Comparison of ENCODE assay signal across 11 cellular contexts in the genomic region with DNA sequence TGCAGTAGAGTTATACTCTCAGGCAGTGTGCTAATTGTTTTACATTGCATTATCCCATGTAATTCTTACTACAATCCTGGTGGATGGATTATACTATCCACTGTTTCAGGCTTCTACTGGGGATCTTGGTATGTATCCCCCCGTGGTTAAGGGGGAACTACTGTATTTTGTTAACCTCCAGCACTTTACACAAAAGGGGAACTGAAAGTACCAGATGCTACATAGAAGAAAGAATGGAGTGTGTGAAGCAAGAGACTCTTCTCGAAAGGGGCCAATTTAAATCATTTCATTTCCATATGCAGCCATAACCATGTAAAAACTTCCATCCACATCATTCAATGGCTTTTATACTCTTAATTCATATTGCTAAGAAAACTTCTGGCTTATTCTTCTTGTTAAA.
DNase-seq lines count a peak whose midpoint lies in the region; ATAC-seq and TF ChIP-seq lines count a peak whose summit lies in the region.
"Had no signal": no experiment of that assay in that cellular context is flagged by ENCODE, and none has a peak within 500 bp of the region (broad histone marks: within the 10 kb centered on the region; RNA-seq: fewer than 3 reads in every experiment).

No MANE protein-coding gene starts in this region.

- peaks cover 11% of the 10 kb centered on the region; the same call in 1 of the 2 replicates for H3K79me2 ChIP-seq in OCI-LY7 (ENCODE audit: insufficient read depth, low read depth, low read length)

- ATAC-seq in GM19452 (IDR thresholded peaks at IDR 0.05; ENCODE audit: unreplicated experiment) (peak; percentile 96), HG03066 (IDR thresholded peaks at IDR 0.05; ENCODE audit: low read depth, unreplicated experiment) (peak; percentile 91)

- H3K9me3 ChIP-seq in OCI-LY7 (ENCODE audit: low read length) (no peaks in the 10 kb centered on the region), ovary (no peaks in the 10 kb centered on the region)

- intact Hi-C loops in OCI-LY7 (cut with micrococcal nuclease; ENCODE audit: unreplicated experiment), result loop anchor here (1.0 to 10.0 kb wide), 4 partner anchors 69 to 673 kb away; a partner anchor contains a TSS
- intact Hi-C loops in ovary (cut with DNase I), result no loop called here

- H3K27ac ChIP-seq in OCI-LY7 (ENCODE audit: low read depth, low read length, poor library complexity, severe bottlenecking) (peak overlapping the region; percentile 76), ovary (no peak overlapping the region)
- H3K27ac ChIP-seq: C4-2B had no signal

- CTCF ChIA-PET in OCI-LY7 (lab: Charles Lee; ENCODE audit: unreplicated experiment), result no interaction called here

- no peaks in the 10 kb centered on the region for H4K20me1 ChIP-seq in OCI-LY7 (ENCODE audit: insufficient read depth, low read length)

- peak; percentile 71 for DNase-seq in CD1c-positive myeloid dendritic cell (ENCODE audit: extremely low spot score)
- peak; percentile 93 for DNase-seq in OCI-LY7 (ENCODE audit: low spot score)
- no peak for DNase-seq in NCI-H2227 (lab: John Stamatoyannopoulos, UW; ENCODE audit: unreplicated experiment)
- no peak for DNase-seq in ovary
- no peak for DNase-seq in activated naive CD4-positive, alpha-beta T cell treated with anti-CD3 and anti-CD28 coated beads, Interleukin-2, amount 50 U/mL, for 16 hours
- no peak for DNase-seq in C1 segment of cervical spinal cord (lab: John Stamatoyannopoulos, UW)
- DNase-seq: foreskin melanocyte; stimulated activated naive CD4-positive, alpha-beta T cell had no signal

- peaks cover 14% of the 10 kb centered on the region for H3K36me3 ChIP-seq in OCI-LY7 (ENCODE audit: insufficient read depth, low read length)
- no peaks in the 10 kb centered on the region for H3K36me3 ChIP-seq in ovary

- peak overlapping the region; percentile 24; the same call in 1 of the 2 replicates for H2AFZ ChIP-seq in OCI-LY7 (ENCODE audit: low read length)

- peak overlapping the region; percentile 39 for H3K4me3 ChIP-seq in OCI-LY7 (ENCODE audit: low read depth, low read length, poor library complexity, severe bottlenecking)
- no peak overlapping the region for H3K4me3 ChIP-seq in ovary

- WGBS in ovary, 3 donors, result 83 to 88% (median 88%) methylated on average over 2 of the region's 2 CpGs

- TF ChIP-seq CTCF in OCI-LY7 (conservative IDR thresholded peaks at IDR 0.05; ENCODE audit: low read length) (no peak), ovary (IDR thresholded peaks at IDR 0.05) (no peak)

- TF ChIP-seq POLR2A in ovary (IDR thresholded peaks at IDR 0.05), result no peak

- POLR2A ChIA-PET in OCI-LY7 (lab: Charles Lee), result interaction anchor here (0.7 to 2.3 kb wide), 8 partner anchors 8 to 900 kb away, joined by 3 to 12 read pairs (median 4); no protein-coding TSS in a partner anchor

- peak overlapping the region; percentile 75 for H3K4me2 ChIP-seq in OCI-LY7 (ENCODE audit: low read length)

- H3K4me1 ChIP-seq in OCI-LY7 (ENCODE audit: insufficient read depth, low read length, poor library complexity, severe bottlenecking) (peaks cover 71% of the 10 kb centered on the region), ovary (ENCODE audit: insufficient read depth) (no peaks in the 10 kb centered on the region)

- no peak for TF ChIP-seq EP300 in ovary (IDR thresholded peaks at IDR 0.05)

- H3K9me2 ChIP-seq in OCI-LY7 (ENCODE audit: insufficient read depth, low read length), result no peaks in the 10 kb centered on the region

- no TSS peak for BruUV-seq in OCI-LY7 (replicated peaks; lab: Mats Ljungman, UMichigan)

- no peaks in the 10 kb centered on the region for H3K27me3 ChIP-seq in ovary

Comparison
In these comparisons a context has a peak if more than half of its experiments do, and no peak if none do; other contexts are left out.
1. DNase-seq: peak in CD1c-positive myeloid dendritic cell (single experiment) and OCI-LY7 (single experiment); none in NCI-H2227 (single experiment), ovary (0 of 5), activated naive CD4-positive, alpha-beta T cell treated with anti-CD3 and anti-CD28 coated beads, Interleukin-2, amount 50 U/mL, for 16 hours (single experiment) and C1 segment of cervical spinal cord (0 of 14).